In the genomic region with DNA sequence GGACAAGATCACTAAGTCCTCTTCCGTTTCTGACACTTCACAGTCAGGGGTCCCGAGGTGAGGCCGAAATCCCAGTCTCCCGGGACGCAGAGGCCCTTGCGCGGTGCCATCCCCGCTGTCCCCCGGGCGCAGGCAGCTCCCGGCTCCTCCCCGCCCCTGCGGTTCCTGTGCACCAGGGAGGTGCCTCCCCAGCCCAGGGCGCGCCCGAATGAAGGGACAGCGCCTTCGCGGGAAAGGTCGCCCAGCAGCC, we compare ENCODE assay signal across 8 cellular contexts. TPM values are rescaled to one million over a fixed set of nuclear protein-coding genes. Genes with fewer than 3 reads are reported as not detected.
DNase-seq lines count a peak whose midpoint lies in the region; ATAC-seq and TF ChIP-seq lines count a peak whose summit lies in the region.

No MANE protein-coding gene starts in this region.

- peak overlapping the region; percentile 83 for H3K27ac ChIP-seq in 22Rv1
- H3K27ac ChIP-seq in ovary, result peak overlapping the region in 1 of 2 donors; percentile 72

- H3K4me1 ChIP-seq in ovary (ENCODE audit: insufficient read depth), result peaks cover 6% of the 10 kb centered on the region

- no peaks in the 10 kb centered on the region for H3K27me3 ChIP-seq in ovary

- TF ChIP-seq CTCF in 22Rv1 (IDR thresholded peaks at IDR 0.05) (no peak), fibroblast of mammary gland (conservative IDR thresholded peaks at IDR 0.05; ENCODE audit: control insufficient read depth, insufficient read depth, low read depth, low read length) (no peak), ovary (IDR thresholded peaks at IDR 0.05) (no peak)

- no peak for TF ChIP-seq POLR2A in GM18505 (IDR thresholded peaks at IDR 0.05; ENCODE audit: borderline replicate concordance, extremely low read depth, insufficient read depth, insufficient read length)
- TF ChIP-seq POLR2A in ovary (IDR thresholded peaks at IDR 0.05), result no peak

- ATAC-seq in GM18505 (IDR thresholded peaks at IDR 0.05; ENCODE audit: unreplicated experiment), result peak; percentile 41
- ATAC-seq in HG03095 (IDR thresholded peaks at IDR 0.05; ENCODE audit: unreplicated experiment), result peak; percentile 47

- H3K4me3 ChIP-seq in fibroblast of mammary gland (ENCODE audit: control insufficient read depth, low read depth, low read length), result peak overlapping the region; percentile 88
- H3K4me3 ChIP-seq in ovary, result peak overlapping the region; percentile 93

- DNase-seq in UCSD-AML1 (lab: John Stamatoyannopoulos, UW; ENCODE audit: unreplicated experiment) (peak; percentile 70), fibroblast of mammary gland (ENCODE audit: low read depth) (no peak), ovary (no peak), iPS-NIHi11 (ENCODE audit: low spot score) (no peak), KG1 (lab: John Stamatoyannopoulos, UW) (no peak)

- 0% methylated on average over 16 to 20 of the region's 20 CpGs for WGBS in ovary, 3 donors

- H3K9me3 ChIP-seq in ovary, result no peaks in the 10 kb centered on the region

- no peaks in the 10 kb centered on the region for H3K36me3 ChIP-seq in ovary

- TF ChIP-seq EP300 in ovary (IDR thresholded peaks at IDR 0.05), result no peak

- intact Hi-C loops in ovary (cut with DNase I), result no loop called here

RNA-seq across cellular contexts. Expression of a gene that starts 0.4 kb away (rescaled TPM):
- total RNA-seq in ovary, result 10 to 100 TPM; 11.7 to 24.1 (median 21.3) TPM
- 10 to 100 TPM in 1 of 2 donors, 1 to 10 TPM in 1; 5.1 to 11.7 TPM for polyA plus RNA-seq in ovary
